ENCODE assay signal across 8 cellular contexts in the genomic region with DNA sequence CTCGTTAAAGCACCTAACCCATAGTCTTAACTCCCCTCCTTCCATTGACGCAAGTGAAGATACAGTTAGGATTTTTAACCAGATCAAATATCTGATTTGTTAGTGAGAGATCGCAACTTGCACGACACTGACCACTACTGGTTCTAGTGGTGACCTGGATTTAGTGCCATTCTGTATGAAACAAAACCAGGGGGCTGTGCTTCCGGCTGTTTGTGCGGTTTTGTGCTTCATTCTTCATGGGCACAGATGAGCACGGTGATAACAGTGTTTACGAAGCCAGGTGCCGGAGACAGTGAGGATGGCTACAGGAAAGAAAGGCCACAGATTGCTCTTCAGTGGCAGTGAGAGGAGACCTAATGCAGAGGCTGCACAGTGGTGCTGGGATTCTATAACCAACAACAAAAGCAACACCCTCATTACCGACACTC.
A peak's percentile ranks its signal among the peaks of the same experiment; 100 is the strongest.
DNase-seq lines count a peak whose midpoint lies in the region; ATAC-seq and FAIRE-seq lines count a peak whose summit lies in the region.

No MANE protein-coding gene starts in this region.

- peaks cover 45% of the 10 kb centered on the region for H3K36me3 Mint-ChIP-seq in activated naive CD8-positive, alpha-beta T cell treated with anti-CD3 and anti-CD28 coated beads for 36 hours

- DNase-seq in RPMI7951 (ENCODE audit: low read depth) (peak; percentile 82), pons (ENCODE audit: low spot score) (peak; percentile 43), Ammon's horn (ENCODE audit: low spot score) (no peak), Right ventricle myocardium inferior (ENCODE audit: missing footprints) (no peak), RCC 7860 (ENCODE audit: low spot score) (no peak)
- peak; percentile 60 for DNase-seq in activated naive CD8-positive, alpha-beta T cell treated with anti-CD3 and anti-CD28 coated beads for 36 hours

- no peaks in the 10 kb centered on the region for H3K9me3 Mint-ChIP-seq in activated naive CD8-positive, alpha-beta T cell treated with anti-CD3 and anti-CD28 coated beads for 36 hours

- no peaks in the 10 kb centered on the region for H3K27me3 Mint-ChIP-seq in activated naive CD8-positive, alpha-beta T cell treated with anti-CD3 and anti-CD28 coated beads for 36 hours

- intact Hi-C loops in Right ventricle myocardium inferior (cut with DNase I), result no loop called here

- no peak for FAIRE-seq in RCC 7860 (lab: Jason Lieb, UNC)

- peak overlapping the region; percentile 78 for H3K4me3 Mint-ChIP-seq in activated naive CD8-positive, alpha-beta T cell treated with anti-CD3 and anti-CD28 coated beads for 36 hours

- H3K27ac Mint-ChIP-seq in activated naive CD8-positive, alpha-beta T cell treated with anti-CD3 and anti-CD28 coated beads for 36 hours, result peak overlapping the region; percentile 88

- peaks cover 87% of the 10 kb centered on the region for H3K4me1 Mint-ChIP-seq in activated naive CD8-positive, alpha-beta T cell treated with anti-CD3 and anti-CD28 coated beads for 36 hours

- ATAC-seq in GM18907 (IDR thresholded peaks at IDR 0.05; ENCODE audit: unreplicated experiment), result peak; percentile 70
- ATAC-seq in HG03442 (IDR thresholded peaks at IDR 0.05; ENCODE audit: unreplicated experiment), result no peak
- no peak for ATAC-seq in Right ventricle myocardium inferior

Comparison
In these comparisons a context has a peak if more than half of its experiments do, and no peak if none do; other contexts are left out.
1. DNase-seq: peak in RPMI7951 (single experiment), activated naive CD8-positive, alpha-beta T cell treated with anti-CD3 and anti-CD28 coated beads for 36 hours (single experiment) and pons (single experiment); none in Ammon's horn (single experiment), Right ventricle myocardium inferior (single experiment) and RCC 7860 (single experiment).